Comparison of ENCODE assay signal across 29 cellular contexts in genomic region chr1:110850145-110850544, GRCh38.
"Had no signal": no experiment of that assay in that cellular context is flagged by ENCODE, and none has a peak within 500 bp of the region (broad histone marks: within the 10 kb centered on the region; RNA-seq: fewer than 3 reads in every experiment).

No MANE protein-coding gene starts in this region.

- ATAC-seq: stimulated activated effector memory CD8-positive, alpha-beta T cell treated with anti-CD3 and anti-CD28 coated beads, Interleukin-12 subunit alpha, Interleukin-12 subunit beta, amount 100 ng/mL, for 72 hours; stimulated activated memory B cell treated with anti-CD40 and anti-IgM and Interleukin-4, amounts not matched to agents 10 μg/mL and 1 μg/mL and 100 μg/mL, for 72 hours; stimulated activated naive B cell treated with anti-CD40 and anti-IgM and Interleukin-4, amounts not matched to agents 10 μg/mL and 1 μg/mL and 100 μg/mL, for 72 hours; stimulated activated naive CD8-positive, alpha-beta T cell treated with anti-CD3 and anti-CD28 coated beads, Interleukin-15, amount 100 ng/mL, for 72 hours; stimulated activated naive CD8-positive, alpha-beta T cell treated with anti-CD3 and anti-CD28 coated beads, Interleukin-15, Interleukin-2, amounts not matched to agents 100 U/mL and 50 U/mL, for 24 hours; upper lobe of right lung had no signal

- H3K27me3 Mint-ChIP-seq: stimulated activated memory B cell treated with anti-CD40 and anti-IgM and Interleukin-4, amounts not matched to agents 10 μg/mL and 1 μg/mL and 100 μg/mL, for 72 hours; stimulated activated naive CD8-positive, alpha-beta T cell treated with anti-CD3 and anti-CD28 coated beads, Interleukin-15, amount 100 ng/mL, for 72 hours; stimulated activated naive CD8-positive, alpha-beta T cell treated with anti-CD3 and anti-CD28 coated beads, Interleukin-15, Interleukin-2, amounts not matched to agents 100 ng/mL and 50 ng/mL, for 24 hours had no signal

- H3K4me3 Mint-ChIP-seq: stimulated activated effector memory CD8-positive, alpha-beta T cell treated with anti-CD3 and anti-CD28 coated beads, Interleukin-12 subunit alpha, Interleukin-12 subunit beta, amount 100 ng/mL, for 72 hours; stimulated activated memory B cell treated with anti-CD40 and anti-IgM and Interleukin-4, amounts not matched to agents 10 μg/mL and 1 μg/mL and 100 μg/mL, for 72 hours; stimulated activated naive B cell treated with anti-CD40 and anti-IgM and Interleukin-4, amounts not matched to agents 10 μg/mL and 1 μg/mL and 100 μg/mL, for 72 hours; stimulated activated naive CD8-positive, alpha-beta T cell treated with anti-CD3 and anti-CD28 coated beads, Interleukin-15, amount 100 ng/mL, for 72 hours; stimulated activated naive CD8-positive, alpha-beta T cell treated with anti-CD3 and anti-CD28 coated beads, Interleukin-15, Interleukin-2, amounts not matched to agents 100 ng/mL and 50 ng/mL, for 24 hours; type B pancreatic cell had no signal

- H3K9me3 Mint-ChIP-seq: stimulated activated effector memory CD8-positive, alpha-beta T cell treated with anti-CD3 and anti-CD28 coated beads, Interleukin-12 subunit alpha, Interleukin-12 subunit beta, amount 100 ng/mL, for 72 hours; stimulated activated memory B cell treated with anti-CD40 and anti-IgM and Interleukin-4, amounts not matched to agents 10 μg/mL and 1 μg/mL and 100 μg/mL, for 72 hours; stimulated activated naive B cell treated with anti-CD40 and anti-IgM and Interleukin-4, amounts not matched to agents 10 μg/mL and 1 μg/mL and 100 μg/mL, for 72 hours; stimulated activated naive CD8-positive, alpha-beta T cell treated with anti-CD3 and anti-CD28 coated beads, Interleukin-15, amount 100 ng/mL, for 72 hours; stimulated activated naive CD8-positive, alpha-beta T cell treated with anti-CD3 and anti-CD28 coated beads, Interleukin-15, Interleukin-2, amounts not matched to agents 100 ng/mL and 50 ng/mL, for 24 hours; type B pancreatic cell had no signal

- H3K4me3 ChIP-seq: stomach, suprapubic skin, testis, thoracic aorta, thyroid gland, tibial artery, tibial nerve, transverse colon, upper lobe of left lung, upper lobe of right lung, uterus, vagina had no signal

- H3K36me3 Mint-ChIP-seq: stimulated activated effector memory CD8-positive, alpha-beta T cell treated with anti-CD3 and anti-CD28 coated beads, Interleukin-12 subunit alpha, Interleukin-12 subunit beta, amount 100 ng/mL, for 72 hours; stimulated activated memory B cell treated with anti-CD40 and anti-IgM and Interleukin-4, amounts not matched to agents 10 μg/mL and 1 μg/mL and 100 μg/mL, for 72 hours; stimulated activated naive B cell treated with anti-CD40 and anti-IgM and Interleukin-4, amounts not matched to agents 10 μg/mL and 1 μg/mL and 100 μg/mL, for 72 hours; type B pancreatic cell had no signal

- H3K27me3 ChIP-seq: stomach, suprapubic skin, testis, thyroid gland, tibial artery, tibial nerve, transverse colon, upper lobe of left lung, upper lobe of right lung, uterus, vagina had no signal

- H3K4me1 Mint-ChIP-seq: stimulated activated effector memory CD8-positive, alpha-beta T cell treated with anti-CD3 and anti-CD28 coated beads, Interleukin-12 subunit alpha, Interleukin-12 subunit beta, amount 100 ng/mL, for 72 hours had no signal

- H3K4me1 ChIP-seq: stomach, suprapubic skin, testis, thyroid gland, tibial artery, tibial nerve, transverse colon, upper lobe of left lung, upper lobe of right lung, uterus, vagina had no signal

- DNase-seq: stimulated activated CD4-positive, alpha-beta T cell treated with anti-CD3 and anti-CD28 coated beads, Interleukin-2, amount 100 ng/mL, for 48 hours; stimulated activated CD4-positive, alpha-beta T cell treated with anti-CD3 and anti-CD28 coated beads, Interleukin-4, amount 100 ng/mL, for 1 hour; stimulated activated CD4-positive, alpha-beta T cell treated with anti-CD3 and anti-CD28 coated beads, Interleukin-4, amount 100 ng/mL, for 24 hours; stimulated activated CD4-positive, alpha-beta T cell treated with anti-CD3 and anti-CD28 coated beads, Interleukin-4, amount 100 ng/mL, for 4 hours; stimulated activated CD8-positive, alpha-beta memory T cell treated with anti-CD3 and anti-CD28 coated beads, Interleukin-4, amount 100 ng/mL, for 48 hours; stimulated activated naive B cell treated with anti-CD40 and anti-IgM and Interleukin-4, amounts not matched to agents 10 μg/mL and 1 μg/mL and 100 μg/mL, for 72 hours; stimulated activated naive CD4-positive, alpha-beta T cell; stimulated activated naive CD4-positive, alpha-beta T cell treated with Interleukin-2 at 50 U/mL for 16 hours; stimulated activated naive CD8-positive, alpha-beta T cell treated with anti-CD3 and anti-CD28 coated beads, Interleukin-15, amount 100 ng/mL, for 72 hours; stimulated activated naive CD8-positive, alpha-beta T cell treated with anti-CD3 and anti-CD28 coated beads, Interleukin-15, Interleukin-2, amounts not matched to agents 100 U/mL and 50 U/mL, for 24 hours; stomach; substantia nigra; testis; thyroid gland; tibial artery; transverse colon; trophoblast cell; upper lobe of right lung; uterus had no signal

- H3K27ac Mint-ChIP-seq: stimulated activated effector memory CD8-positive, alpha-beta T cell treated with anti-CD3 and anti-CD28 coated beads, Interleukin-12 subunit alpha, Interleukin-12 subunit beta, amount 100 ng/mL, for 72 hours; stimulated activated memory B cell treated with anti-CD40 and anti-IgM and Interleukin-4, amounts not matched to agents 10 μg/mL and 1 μg/mL and 100 μg/mL, for 72 hours; stimulated activated naive B cell treated with anti-CD40 and anti-IgM and Interleukin-4, amounts not matched to agents 10 μg/mL and 1 μg/mL and 100 μg/mL, for 72 hours; stimulated activated naive CD8-positive, alpha-beta T cell treated with anti-CD3 and anti-CD28 coated beads, Interleukin-15, amount 100 ng/mL, for 72 hours; stimulated activated naive CD8-positive, alpha-beta T cell treated with anti-CD3 and anti-CD28 coated beads, Interleukin-15, Interleukin-2, amounts not matched to agents 100 ng/mL and 50 ng/mL, for 24 hours; type B pancreatic cell had no signal

- H3K27ac ChIP-seq: stomach, suprapubic skin, testis, thoracic aorta, thyroid gland, tibial artery, tibial nerve, transverse colon, upper lobe of left lung, upper lobe of right lung, uterus, vagina had no signal

- H3K9me3 ChIP-seq: stomach, suprapubic skin, testis, thoracic aorta, thyroid gland, tibial artery, tibial nerve, transverse colon, upper lobe of left lung, upper lobe of right lung, uterus, vagina had no signal

- FAIRE-seq: urothelium cell line had no signal

- H3K36me3 ChIP-seq: stomach, suprapubic skin, thoracic aorta, thyroid gland, tibial artery, tibial nerve, transverse colon, upper lobe of left lung, upper lobe of right lung, uterus, vagina had no signal
